ENCODE assay signal across 1 cellular context in genomic region chr22:43185860-43186261, GRCh38.
TF ChIP-seq lines count a peak whose summit lies in the region.

No MANE protein-coding gene starts in this region.

TF ChIP-seq in HepG2, 621 proteins besides CTCF, POLR2A, EP300 and RAD21 (continued from another document):
- TF ChIP-seq ZBTB10 (CRISPR knock-in tag; IDR thresholded peaks at IDR 0.05; ENCODE audit: borderline replicate concordance) (no peak), SNAI1 (CRISPR knock-in tag; IDR thresholded peaks at IDR 0.05; ENCODE audit: borderline replicate concordance) (no peak), NCOR1 (IDR thresholded peaks at IDR 0.05; ENCODE audit: borderline replicate concordance, low read length) (no peak), ARID2 (CRISPR knock-in tag; IDR thresholded peaks at IDR 0.05; ENCODE audit: borderline replicate concordance) (no peak), PRDM4 (CRISPR knock-in tag; IDR thresholded peaks at IDR 0.05; ENCODE audit: borderline replicate concordance) (no peak), HNRNPLL (IDR thresholded peaks at IDR 0.05; ENCODE audit: low read depth, low read length, poor library complexity, severe bottlenecking) (no peak), NFE2L1 (CRISPR knock-in tag; IDR thresholded peaks at IDR 0.05; ENCODE audit: borderline replicate concordance) (no peak), RFX1 (IDR thresholded peaks at IDR 0.05) (no peak), ZFP1 (CRISPR knock-in tag; IDR thresholded peaks at IDR 0.05) (no peak), ZNF549 (CRISPR knock-in tag; IDR thresholded peaks at IDR 0.05) (no peak), ZNF431 (CRISPR knock-in tag; IDR thresholded peaks at IDR 0.05; ENCODE audit: borderline replicate concordance, low read depth) (no peak), SALL1 (CRISPR knock-in tag; IDR thresholded peaks at IDR 0.05) (peak; percentile 35; the same call in 1 of the 2 replicates), GFI1 (CRISPR knock-in tag; IDR thresholded peaks at IDR 0.05; ENCODE audit: borderline replicate concordance) (no peak), THAP7 (CRISPR knock-in tag; IDR thresholded peaks at IDR 0.05) (0 out of 2 replicates have a peak, but pooled peaks have one; percentile 1), FOSL1 (CRISPR knock-in tag; IDR thresholded peaks at IDR 0.05; ENCODE audit: borderline replicate concordance) (no peak), CREB3 (CRISPR knock-in tag; IDR thresholded peaks at IDR 0.05) (no peak), ZBTB7A (CRISPR knock-in tag; IDR thresholded peaks at IDR 0.05) (no peak), ZNF564 (CRISPR knock-in tag; IDR thresholded peaks at IDR 0.05) (no peak), CHD2 (IDR thresholded peaks at IDR 0.05; ENCODE audit: low read depth, low read length) (no peak), SAP130 (CRISPR knock-in tag; IDR thresholded peaks at IDR 0.05; ENCODE audit: low read depth) (peak; percentile 34; the same call in 1 of the 2 replicates), NRL (CRISPR knock-in tag; IDR thresholded peaks at IDR 0.05; ENCODE audit: borderline replicate concordance) (no peak; the same call in 1 of the 2 replicates), STAT5B (CRISPR knock-in tag; IDR thresholded peaks at IDR 0.05) (no peak), ZHX1 (CRISPR knock-in tag; IDR thresholded peaks at IDR 0.05; ENCODE audit: low read depth) (no peak), ZNF253 (CRISPR knock-in tag; IDR thresholded peaks at IDR 0.05; ENCODE audit: borderline replicate concordance) (no peak), HDAC2 (CRISPR knock-in tag; IDR thresholded peaks at IDR 0.05) (0 out of 2 replicates have a peak, but pooled peaks have one; percentile 17), ZZZ3 (CRISPR knock-in tag; IDR thresholded peaks at IDR 0.05; ENCODE audit: borderline replicate concordance) (no peak), ZBTB49 (CRISPR knock-in tag; IDR thresholded peaks at IDR 0.05; ENCODE audit: borderline replicate concordance) (no peak), PTBP1 (IDR thresholded peaks at IDR 0.05; ENCODE audit: low read depth, low read length, poor library complexity, severe bottlenecking) (no peak), MED8 (CRISPR knock-in tag; IDR thresholded peaks at IDR 0.05; ENCODE audit: insufficient replicate concordance) (no peak)
